29 cellular contexts compared by ENCODE assay signal in the genomic region with DNA sequence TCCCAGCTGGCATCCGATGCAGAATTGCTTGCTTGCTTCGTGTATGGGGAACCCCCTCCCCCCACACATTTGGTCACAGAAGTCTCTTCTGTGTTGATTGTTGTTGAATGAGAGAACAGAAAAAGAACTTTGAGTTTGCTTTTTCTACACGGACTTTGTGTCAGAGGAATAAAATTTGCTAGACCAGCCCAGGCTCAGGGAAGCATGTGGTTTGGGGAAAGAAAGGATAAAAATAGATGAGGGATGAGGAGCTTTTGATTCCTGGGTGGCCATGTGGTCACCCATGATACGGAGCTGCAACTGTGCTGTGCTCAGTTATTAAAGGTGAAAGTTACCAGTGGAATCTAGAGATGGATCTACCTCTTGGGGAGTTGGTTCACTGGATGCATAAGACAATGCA. TPM values are rescaled to one million over a fixed set of nuclear protein-coding genes. Genes with fewer than 3 reads are reported as not detected.
DNase-seq lines count a peak whose midpoint lies in the region; ATAC-seq, FAIRE-seq and TF ChIP-seq lines count a peak whose summit lies in the region.
"Had no signal": no experiment of that assay in that cellular context is flagged by ENCODE, and none has a peak within 500 bp of the region (broad histone marks: within the 10 kb centered on the region; RNA-seq: fewer than 3 reads in every experiment).

No MANE protein-coding gene starts in this region.

- peak; percentile 9 for DNase-seq in AG08395 (ENCODE audit: low spot score)
- DNase-seq in bronchial epithelial cell (ENCODE audit: low read depth), result no peak
- no peak for DNase-seq in SW480 (ENCODE audit: low spot score)
- no peak for DNase-seq in NCI-H1092 (lab: John Stamatoyannopoulos, UW)
- no peak for DNase-seq in activated T-cell treated with anti-CD3 and anti-CD28 coated beads, Interleukin-2, amount 50 U/mL, for 72 hours
- DNase-seq: AML-193; C1 segment of cervical spinal cord; Calu3; CD8-positive, alpha-beta memory T cell; DMS153; GDM1; HCEC 1CT; MM.1S; NCI-H1105; NCI-H146; NCI-H2029; NCI-H2227 treated with DMSO at 0.1 percent for 48 hours; NCI-H510A treated with DMSO at 0.1 percent for 48 hours; NCI-H748 treated with DMSO at 0.1 percent for 48 hours; PC-9; RPMI8226; SHP77 had no signal

- H3K9me3 ChIP-seq in HUES48 (ENCODE audit: control insufficient read depth, insufficient read depth, low read length), result no peaks in the 10 kb centered on the region
- H3K9me3 ChIP-seq in iPS-20b (ENCODE audit: insufficient read depth, low read depth, low read length), result no peaks in the 10 kb centered on the region

- H3K36me3 ChIP-seq in HUES48 (ENCODE audit: control insufficient read depth, insufficient read depth, low read length) (no peaks in the 10 kb centered on the region), bronchial epithelial cell (ENCODE audit: control insufficient read depth, insufficient read depth, low read length) (no peaks in the 10 kb centered on the region), iPS-20b (ENCODE audit: insufficient read depth, low read depth, low read length) (no peaks in the 10 kb centered on the region)

- peak overlapping the region; percentile 49 for H3K4me3 ChIP-seq in HUES48 (ENCODE audit: low read depth, low read length)
- H3K4me3 ChIP-seq in bronchial epithelial cell (ENCODE audit: low read depth, low read length), result no peak overlapping the region
- H3K4me3 ChIP-seq in iPS-20b (ENCODE audit: low read length), result peak overlapping the region; percentile 46; the same call in 1 of the 2 replicates
- H3K4me3 ChIP-seq: PC-9, SK-N-MC had no signal

- H3K4me3 Mint-ChIP-seq in activated T-cell treated with anti-CD3 and anti-CD28 coated beads, Interleukin-2, amount 50 U/mL, for 72 hours, result no peak overlapping the region
- H3K4me3 Mint-ChIP-seq: CD8-positive, alpha-beta memory T cell had no signal

- peak overlapping the region; percentile 60 for H3K27ac ChIP-seq in HUES48 (ENCODE audit: low read depth, low read length)
- H3K27ac ChIP-seq in iPS-20b (ENCODE audit: low read length), result peak overlapping the region; percentile 47
- H3K27ac ChIP-seq: 22Rv1, PC-9, SK-N-MC had no signal

- H3K4me1 ChIP-seq in HUES48 (ENCODE audit: control insufficient read depth, insufficient read depth, low read length) (peaks cover 61% of the 10 kb centered on the region), iPS-20b (ENCODE audit: insufficient read depth, low read length) (peaks cover 25% of the 10 kb centered on the region)

- H3K36me3 Mint-ChIP-seq in activated T-cell treated with anti-CD3 and anti-CD28 coated beads, Interleukin-2, amount 50 U/mL, for 72 hours (ENCODE audit: insufficient read depth in 2 of 2), result no peaks in the 10 kb centered on the region
- H3K36me3 Mint-ChIP-seq: CD8-positive, alpha-beta memory T cell had no signal

- H3K4me1 Mint-ChIP-seq in activated T-cell treated with anti-CD3 and anti-CD28 coated beads, Interleukin-2, amount 50 U/mL, for 72 hours (ENCODE audit: low read depth), result no peaks in the 10 kb centered on the region
- H3K4me1 Mint-ChIP-seq: CD8-positive, alpha-beta memory T cell had no signal

- FAIRE-seq in bronchial epithelial cell (lab: Jason Lieb, UNC), result peak; percentile 68
- FAIRE-seq: GM18507, HTR-8/SVneo had no signal

- peaks cover 60% of the 10 kb centered on the region for H3K27me3 Mint-ChIP-seq in activated T-cell treated with anti-CD3 and anti-CD28 coated beads, Interleukin-2, amount 50 U/mL, for 72 hours (ENCODE audit: low read depth)

- H3K27me3 ChIP-seq in HUES48 (ENCODE audit: control insufficient read depth, insufficient read depth, low read length) (peaks cover 10% of the 10 kb centered on the region), bronchial epithelial cell (ENCODE audit: control insufficient read depth, insufficient read depth, low read length) (no peaks in the 10 kb centered on the region), iPS-20b (ENCODE audit: insufficient read depth, low read length) (no peaks in the 10 kb centered on the region)

- no peaks in the 10 kb centered on the region for H3K9me3 Mint-ChIP-seq in activated T-cell treated with anti-CD3 and anti-CD28 coated beads, Interleukin-2, amount 50 U/mL, for 72 hours
- H3K9me3 Mint-ChIP-seq: CD8-positive, alpha-beta memory T cell had no signal

- peak overlapping the region; percentile 25; the same call in 1 of the 2 replicates for H3K9ac ChIP-seq in HUES48 (ENCODE audit: low read depth, low read length)
- H3K9ac ChIP-seq in iPS-20b (ENCODE audit: low read depth, low read length), result peak overlapping the region; percentile 53

- no peak for ATAC-seq in GM19035 (IDR thresholded peaks at IDR 0.05; ENCODE audit: unreplicated experiment)
- ATAC-seq in activated T-cell treated with anti-CD3 and anti-CD28 coated beads, Interleukin-2, amount 50 U/mL, for 72 hours (replicated peaks in 1 of 2), result no peak

- no peak for TF ChIP-seq CTCF in bronchial epithelial cell (IDR thresholded peaks at IDR 0.05; ENCODE audit: insufficient read depth, low read length, severe bottlenecking)

- H3K27ac Mint-ChIP-seq in activated T-cell treated with anti-CD3 and anti-CD28 coated beads, Interleukin-2, amount 50 U/mL, for 72 hours, result no peak overlapping the region

RNA-seq across cellular contexts. Expression of a gene that starts 34.2 kb away (rescaled TPM):
- not detected in 2 replicates for total RNA-seq in bronchial epithelial cell
- not detected for total RNA-seq in activated T-cell treated with anti-CD3 and anti-CD28 coated beads, Interleukin-2, amount 50 U/mL, for 72 hours
- total RNA-seq: Calu3; CD8-positive, alpha-beta memory T cell had no signal
